ENCODE assay signal across 1 cellular context in the genomic region with DNA sequence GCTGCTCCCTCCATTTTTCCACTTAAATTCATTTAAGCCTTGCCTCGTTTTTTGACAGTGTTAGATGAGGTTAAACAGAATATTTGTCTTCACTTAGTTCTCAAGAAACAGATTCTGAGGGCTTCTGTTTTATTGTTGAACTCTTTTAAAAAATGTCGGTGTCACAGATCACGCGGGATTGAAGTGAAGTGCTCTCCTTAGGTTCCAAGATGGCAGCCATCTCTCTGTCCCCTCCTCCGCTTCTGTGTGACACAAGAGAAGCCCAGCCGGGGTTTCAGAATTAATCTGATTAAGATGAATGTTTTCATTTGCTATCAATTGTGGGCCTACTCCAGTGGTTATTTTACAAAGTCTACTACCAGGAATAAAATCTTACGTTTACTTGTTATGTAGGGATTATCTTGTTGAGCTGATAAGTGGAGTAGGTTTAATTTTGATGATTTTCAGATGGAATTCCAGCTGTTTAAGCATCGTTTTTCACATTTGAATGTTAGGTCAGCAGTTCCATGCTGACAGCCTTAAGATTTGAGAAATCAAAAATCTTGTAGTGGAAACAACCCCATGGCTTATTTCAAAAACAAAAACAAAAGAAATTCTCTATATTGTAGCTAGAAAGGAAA.
TF ChIP-seq lines count a peak whose summit lies in the region.

No MANE protein-coding gene starts in this region.

TF ChIP-seq in K562, 482 proteins besides CTCF, POLR2A, EP300 and RAD21 (continued from another document and continues in another):
- TF ChIP-seq, protein P1, sequence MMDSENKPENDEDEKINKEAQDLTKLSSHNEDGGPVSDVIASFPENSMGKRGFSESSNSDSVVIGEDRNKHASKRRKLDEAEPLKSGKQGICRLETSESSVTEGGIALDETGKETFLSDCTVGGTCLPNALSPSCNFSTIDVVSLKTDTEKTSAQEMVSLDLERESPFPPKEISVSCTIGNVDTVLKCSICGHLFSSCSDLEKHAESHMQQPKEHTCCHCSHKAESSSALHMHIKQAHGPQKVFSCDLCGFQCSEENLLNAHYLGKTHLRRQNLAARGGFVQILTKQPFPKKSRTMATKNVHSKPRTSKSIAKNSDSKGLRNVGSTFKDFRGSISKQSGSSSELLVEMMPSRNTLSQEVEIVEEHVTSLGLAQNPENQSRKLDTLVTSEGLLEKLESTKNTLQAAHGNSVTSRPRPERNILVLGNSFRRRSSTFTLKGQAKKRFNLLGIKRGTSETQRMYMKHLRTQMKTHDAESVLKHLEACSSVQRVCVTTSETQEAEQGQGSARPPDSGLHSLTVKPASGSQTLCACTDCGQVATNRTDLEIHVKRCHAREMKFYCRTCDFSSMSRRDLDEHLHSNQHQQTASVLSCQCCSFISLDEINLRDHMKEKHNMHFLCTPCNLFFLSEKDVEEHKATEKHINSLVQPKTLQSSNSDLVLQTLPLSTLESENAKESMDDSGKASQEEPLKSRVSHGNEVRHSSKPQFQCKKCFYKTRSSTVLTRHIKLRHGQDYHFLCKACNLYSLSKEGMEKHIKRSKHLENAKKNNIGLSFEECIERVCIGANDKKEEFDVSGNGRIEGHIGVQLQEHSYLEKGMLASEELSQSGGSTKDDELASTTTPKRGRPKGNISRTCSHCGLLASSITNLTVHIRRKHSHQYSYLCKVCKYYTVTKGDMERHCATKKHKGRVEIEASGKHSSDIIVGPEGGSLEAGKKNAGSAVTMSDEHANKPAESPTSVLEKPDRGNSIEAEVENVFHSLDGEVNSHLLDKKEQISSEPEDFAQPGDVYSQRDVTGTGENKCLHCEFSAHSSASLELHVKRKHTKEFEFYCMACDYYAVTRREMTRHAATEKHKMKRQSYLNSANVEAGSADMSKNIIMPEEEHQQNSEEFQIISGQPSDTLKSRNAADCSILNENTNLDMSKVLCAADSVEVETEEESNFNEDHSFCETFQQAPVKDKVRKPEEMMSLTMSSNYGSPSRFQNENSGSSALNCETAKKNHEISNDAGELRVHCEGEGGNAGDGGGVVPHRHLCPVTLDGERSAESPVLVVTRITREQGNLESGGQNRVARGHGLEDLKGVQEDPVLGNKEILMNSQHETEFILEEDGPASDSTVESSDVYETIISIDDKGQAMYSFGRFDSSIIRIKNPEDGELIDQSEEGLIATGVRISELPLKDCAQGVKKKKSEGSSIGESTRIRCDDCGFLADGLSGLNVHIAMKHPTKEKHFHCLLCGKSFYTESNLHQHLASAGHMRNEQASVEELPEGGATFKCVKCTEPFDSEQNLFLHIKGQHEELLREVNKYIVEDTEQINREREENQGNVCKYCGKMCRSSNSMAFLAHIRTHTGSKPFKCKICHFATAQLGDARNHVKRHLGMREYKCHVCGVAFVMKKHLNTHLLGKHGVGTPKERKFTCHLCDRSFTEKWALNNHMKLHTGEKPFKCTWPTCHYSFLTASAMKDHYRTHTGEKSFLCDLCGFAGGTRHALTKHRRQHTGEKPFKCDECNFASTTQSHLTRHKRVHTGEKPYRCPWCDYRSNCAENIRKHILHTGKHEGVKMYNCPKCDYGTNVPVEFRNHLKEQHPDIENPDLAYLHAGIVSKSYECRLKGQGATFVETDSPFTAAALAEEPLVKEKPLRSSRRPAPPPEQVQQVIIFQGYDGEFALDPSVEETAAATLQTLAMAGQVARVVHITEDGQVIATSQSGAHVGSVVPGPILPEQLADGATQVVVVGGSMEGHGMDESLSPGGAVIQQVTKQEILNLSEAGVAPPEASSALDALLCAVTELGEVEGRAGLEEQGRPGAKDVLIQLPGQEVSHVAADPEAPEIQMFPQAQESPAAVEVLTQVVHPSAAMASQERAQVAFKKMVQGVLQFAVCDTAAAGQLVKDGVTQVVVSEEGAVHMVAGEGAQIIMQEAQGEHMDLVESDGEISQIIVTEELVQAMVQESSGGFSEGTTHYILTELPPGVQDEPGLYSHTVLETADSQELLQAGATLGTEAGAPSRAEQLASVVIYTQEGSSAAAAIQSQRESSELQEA (IDR thresholded peaks at IDR 0.05; ENCODE audit: low read depth): no peak
- TF ChIP-seq ZSCAN29 (IDR thresholded peaks at IDR 0.05) (no peak), CBX1 (IDR thresholded peaks at IDR 0.05; ENCODE audit: low read depth) (no peak), PHB (CRISPR knock-in tag; IDR thresholded peaks at IDR 0.05) (no peak), NFIC (IDR thresholded peaks at IDR 0.05) (no peak), RFX7 (CRISPR knock-in tag; IDR thresholded peaks at IDR 0.05) (no peak), DIDO1 (tag; IDR thresholded peaks at IDR 0.05; ENCODE audit: low read depth) (peak; percentile 22; the same call in 1 of the 2 replicates), MTF1 (CRISPR knock-in tag; IDR thresholded peaks at IDR 0.05; ENCODE audit: borderline replicate concordance) (no peak), ZFP36 (IDR thresholded peaks at IDR 0.05; ENCODE audit: low read depth, low read length, partially characterized antibody) (no peak), TCFL5 (CRISPR knock-in tag; conservative IDR thresholded peaks at IDR 0.05) (no peak), NFIX (CRISPR knock-in tag; IDR thresholded peaks at IDR 0.05; ENCODE audit: low read depth) (no peak), RAD51 (IDR thresholded peaks at IDR 0.05; ENCODE audit: borderline replicate concordance, low read depth) (no peak), BHLHE40 (IDR thresholded peaks at IDR 0.05; ENCODE audit: low read length) (no peak), RUNX1 (IDR thresholded peaks at IDR 0.05; ENCODE audit: low read depth) (no peak), ZNF79 (CRISPR knock-in tag; IDR thresholded peaks at IDR 0.05; ENCODE audit: low read depth) (no peak), ZNF444 (CRISPR knock-in tag; IDR thresholded peaks at IDR 0.05) (no peak), MCM5 (IDR thresholded peaks at IDR 0.05; ENCODE audit: low read depth) (no peak), SIRT6 (IDR thresholded peaks at IDR 0.05; ENCODE audit: low read depth, low read length) (no peak), MEF2D (tag; conservative IDR thresholded peaks at IDR 0.05; ENCODE audit: low read depth) (0 out of 2 replicates have a peak, but pooled peaks have one; percentile 20), SOX6 (IDR thresholded peaks at IDR 0.05) (no peak), ZNF699 (CRISPR knock-in tag; IDR thresholded peaks at IDR 0.05; ENCODE audit: insufficient replicate concordance) (no peak), TEAD2 (tag; IDR thresholded peaks at IDR 0.05) (0 out of 2 replicates have a peak, but pooled peaks have one; percentile 52), KDM1A (IDR thresholded peaks at IDR 0.05) (no peak)
- TF ChIP-seq, protein P2, sequence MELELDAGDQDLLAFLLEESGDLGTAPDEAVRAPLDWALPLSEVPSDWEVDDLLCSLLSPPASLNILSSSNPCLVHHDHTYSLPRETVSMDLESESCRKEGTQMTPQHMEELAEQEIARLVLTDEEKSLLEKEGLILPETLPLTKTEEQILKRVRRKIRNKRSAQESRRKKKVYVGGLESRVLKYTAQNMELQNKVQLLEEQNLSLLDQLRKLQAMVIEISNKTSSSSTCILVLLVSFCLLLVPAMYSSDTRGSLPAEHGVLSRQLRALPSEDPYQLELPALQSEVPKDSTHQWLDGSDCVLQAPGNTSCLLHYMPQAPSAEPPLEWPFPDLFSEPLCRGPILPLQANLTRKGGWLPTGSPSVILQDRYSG (tag; conservative IDR thresholded peaks at IDR 0.05; ENCODE audit: low read depth): peak; percentile 51; the same call in 1 of the 2 replicates
- TF ChIP-seq, protein P3, sequence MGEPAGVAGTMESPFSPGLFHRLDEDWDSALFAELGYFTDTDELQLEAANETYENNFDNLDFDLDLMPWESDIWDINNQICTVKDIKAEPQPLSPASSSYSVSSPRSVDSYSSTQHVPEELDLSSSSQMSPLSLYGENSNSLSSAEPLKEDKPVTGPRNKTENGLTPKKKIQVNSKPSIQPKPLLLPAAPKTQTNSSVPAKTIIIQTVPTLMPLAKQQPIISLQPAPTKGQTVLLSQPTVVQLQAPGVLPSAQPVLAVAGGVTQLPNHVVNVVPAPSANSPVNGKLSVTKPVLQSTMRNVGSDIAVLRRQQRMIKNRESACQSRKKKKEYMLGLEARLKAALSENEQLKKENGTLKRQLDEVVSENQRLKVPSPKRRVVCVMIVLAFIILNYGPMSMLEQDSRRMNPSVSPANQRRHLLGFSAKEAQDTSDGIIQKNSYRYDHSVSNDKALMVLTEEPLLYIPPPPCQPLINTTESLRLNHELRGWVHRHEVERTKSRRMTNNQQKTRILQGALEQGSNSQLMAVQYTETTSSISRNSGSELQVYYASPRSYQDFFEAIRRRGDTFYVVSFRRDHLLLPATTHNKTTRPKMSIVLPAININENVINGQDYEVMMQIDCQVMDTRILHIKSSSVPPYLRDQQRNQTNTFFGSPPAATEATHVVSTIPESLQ (CRISPR knock-in tag; IDR thresholded peaks at IDR 0.05): no peak
- TF ChIP-seq, protein P4, sequence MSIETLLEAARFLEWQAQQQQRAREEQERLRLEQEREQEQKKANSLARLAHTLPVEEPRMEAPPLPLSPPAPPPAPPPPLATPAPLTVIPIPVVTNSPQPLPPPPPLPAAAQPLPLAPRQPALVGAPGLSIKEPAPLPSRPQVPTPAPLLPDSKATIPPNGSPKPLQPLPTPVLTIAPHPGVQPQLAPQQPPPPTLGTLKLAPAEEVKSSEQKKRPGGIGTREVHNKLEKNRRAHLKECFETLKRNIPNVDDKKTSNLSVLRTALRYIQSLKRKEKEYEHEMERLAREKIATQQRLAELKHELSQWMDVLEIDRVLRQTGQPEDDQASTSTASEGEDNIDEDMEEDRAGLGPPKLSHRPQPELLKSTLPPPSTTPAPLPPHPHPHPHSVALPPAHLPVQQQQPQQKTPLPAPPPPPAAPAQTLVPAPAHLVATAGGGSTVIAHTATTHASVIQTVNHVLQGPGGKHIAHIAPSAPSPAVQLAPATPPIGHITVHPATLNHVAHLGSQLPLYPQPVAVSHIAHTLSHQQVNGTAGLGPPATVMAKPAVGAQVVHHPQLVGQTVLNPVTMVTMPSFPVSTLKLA (conservative IDR thresholded peaks at IDR 0.05): peak in 1 of 2 experiments; percentile 13; a peak in 1 of 4 replicates
- TF ChIP-seq, protein P5, sequence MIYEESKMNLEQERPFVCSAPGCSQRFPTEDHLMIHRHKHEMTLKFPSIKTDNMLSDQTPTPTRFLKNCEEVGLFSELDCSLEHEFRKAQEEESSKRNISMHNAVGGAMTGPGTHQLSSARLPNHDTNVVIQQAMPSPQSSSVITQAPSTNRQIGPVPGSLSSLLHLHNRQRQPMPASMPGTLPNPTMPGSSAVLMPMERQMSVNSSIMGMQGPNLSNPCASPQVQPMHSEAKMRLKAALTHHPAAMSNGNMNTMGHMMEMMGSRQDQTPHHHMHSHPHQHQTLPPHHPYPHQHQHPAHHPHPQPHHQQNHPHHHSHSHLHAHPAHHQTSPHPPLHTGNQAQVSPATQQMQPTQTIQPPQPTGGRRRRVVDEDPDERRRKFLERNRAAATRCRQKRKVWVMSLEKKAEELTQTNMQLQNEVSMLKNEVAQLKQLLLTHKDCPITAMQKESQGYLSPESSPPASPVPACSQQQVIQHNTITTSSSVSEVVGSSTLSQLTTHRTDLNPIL (CRISPR knock-in tag; IDR thresholded peaks at IDR 0.05): no peak
- TF ChIP-seq, protein P6, sequence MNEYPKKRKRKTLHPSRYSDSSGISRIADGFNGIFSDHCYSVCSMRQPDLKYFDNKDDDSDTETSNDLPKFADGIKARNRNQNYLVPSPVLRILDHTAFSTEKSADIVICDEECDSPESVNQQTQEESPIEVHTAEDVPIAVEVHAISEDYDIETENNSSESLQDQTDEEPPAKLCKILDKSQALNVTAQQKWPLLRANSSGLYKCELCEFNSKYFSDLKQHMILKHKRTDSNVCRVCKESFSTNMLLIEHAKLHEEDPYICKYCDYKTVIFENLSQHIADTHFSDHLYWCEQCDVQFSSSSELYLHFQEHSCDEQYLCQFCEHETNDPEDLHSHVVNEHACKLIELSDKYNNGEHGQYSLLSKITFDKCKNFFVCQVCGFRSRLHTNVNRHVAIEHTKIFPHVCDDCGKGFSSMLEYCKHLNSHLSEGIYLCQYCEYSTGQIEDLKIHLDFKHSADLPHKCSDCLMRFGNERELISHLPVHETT (CRISPR knock-in tag; conservative IDR thresholded peaks at IDR 0.05 in 1 of 2, IDR thresholded peaks at IDR 0.05 in 1 of 2): peak in 1 of 2 experiments; percentile 87; a peak in 2 of 4 replicates
- TF ChIP-seq, protein P7, sequence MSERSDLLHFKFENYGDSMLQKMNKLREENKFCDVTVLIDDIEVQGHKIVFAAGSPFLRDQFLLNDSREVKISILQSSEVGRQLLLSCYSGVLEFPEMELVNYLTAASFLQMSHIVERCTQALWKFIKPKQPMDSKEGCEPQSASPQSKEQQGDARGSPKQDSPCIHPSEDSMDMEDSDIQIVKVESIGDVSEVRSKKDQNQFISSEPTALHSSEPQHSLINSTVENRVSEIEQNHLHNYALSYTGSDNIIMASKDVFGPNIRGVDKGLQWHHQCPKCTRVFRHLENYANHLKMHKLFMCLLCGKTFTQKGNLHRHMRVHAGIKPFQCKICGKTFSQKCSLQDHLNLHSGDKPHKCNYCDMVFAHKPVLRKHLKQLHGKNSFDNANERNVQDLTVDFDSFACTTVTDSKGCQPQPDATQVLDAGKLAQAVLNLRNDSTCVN (CRISPR knock-in tag; IDR thresholded peaks at IDR 0.05): no peak
- TF ChIP-seq, protein P8, sequence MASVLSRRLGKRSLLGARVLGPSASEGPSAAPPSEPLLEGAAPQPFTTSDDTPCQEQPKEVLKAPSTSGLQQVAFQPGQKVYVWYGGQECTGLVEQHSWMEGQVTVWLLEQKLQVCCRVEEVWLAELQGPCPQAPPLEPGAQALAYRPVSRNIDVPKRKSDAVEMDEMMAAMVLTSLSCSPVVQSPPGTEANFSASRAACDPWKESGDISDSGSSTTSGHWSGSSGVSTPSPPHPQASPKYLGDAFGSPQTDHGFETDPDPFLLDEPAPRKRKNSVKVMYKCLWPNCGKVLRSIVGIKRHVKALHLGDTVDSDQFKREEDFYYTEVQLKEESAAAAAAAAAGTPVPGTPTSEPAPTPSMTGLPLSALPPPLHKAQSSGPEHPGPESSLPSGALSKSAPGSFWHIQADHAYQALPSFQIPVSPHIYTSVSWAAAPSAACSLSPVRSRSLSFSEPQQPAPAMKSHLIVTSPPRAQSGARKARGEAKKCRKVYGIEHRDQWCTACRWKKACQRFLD (CRISPR knock-in tag; IDR thresholded peaks at IDR 0.05): peak; percentile 96
- TF ChIP-seq, protein P9, sequence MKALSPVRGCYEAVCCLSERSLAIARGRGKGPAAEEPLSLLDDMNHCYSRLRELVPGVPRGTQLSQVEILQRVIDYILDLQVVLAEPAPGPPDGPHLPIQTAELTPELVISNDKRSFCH (CRISPR knock-in tag; IDR thresholded peaks at IDR 0.05): no peak
- TF ChIP-seq, protein P9 (tag; IDR thresholded peaks at IDR 0.05): no peak
- TF ChIP-seq, protein P10, sequence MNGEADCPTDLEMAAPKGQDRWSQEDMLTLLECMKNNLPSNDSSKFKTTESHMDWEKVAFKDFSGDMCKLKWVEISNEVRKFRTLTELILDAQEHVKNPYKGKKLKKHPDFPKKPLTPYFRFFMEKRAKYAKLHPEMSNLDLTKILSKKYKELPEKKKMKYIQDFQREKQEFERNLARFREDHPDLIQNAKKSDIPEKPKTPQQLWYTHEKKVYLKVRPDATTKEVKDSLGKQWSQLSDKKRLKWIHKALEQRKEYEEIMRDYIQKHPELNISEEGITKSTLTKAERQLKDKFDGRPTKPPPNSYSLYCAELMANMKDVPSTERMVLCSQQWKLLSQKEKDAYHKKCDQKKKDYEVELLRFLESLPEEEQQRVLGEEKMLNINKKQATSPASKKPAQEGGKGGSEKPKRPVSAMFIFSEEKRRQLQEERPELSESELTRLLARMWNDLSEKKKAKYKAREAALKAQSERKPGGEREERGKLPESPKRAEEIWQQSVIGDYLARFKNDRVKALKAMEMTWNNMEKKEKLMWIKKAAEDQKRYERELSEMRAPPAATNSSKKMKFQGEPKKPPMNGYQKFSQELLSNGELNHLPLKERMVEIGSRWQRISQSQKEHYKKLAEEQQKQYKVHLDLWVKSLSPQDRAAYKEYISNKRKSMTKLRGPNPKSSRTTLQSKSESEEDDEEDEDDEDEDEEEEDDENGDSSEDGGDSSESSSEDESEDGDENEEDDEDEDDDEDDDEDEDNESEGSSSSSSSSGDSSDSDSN (IDR thresholded peaks at IDR 0.05; ENCODE audit: borderline replicate concordance in 1 of 2, low read depth in 2 of 2, low read length in 2 of 2): peak in 1 of 2 experiments; percentile 5; a peak in 1 of 4 replicates
